10 cellular contexts compared by ENCODE assay signal in genomic region chr10:22805304-22805703, GRCh38.
DNase-seq lines count a peak whose midpoint lies in the region; ATAC-seq, FAIRE-seq and TF ChIP-seq lines count a peak whose summit lies in the region.
"Had no signal": no experiment of that assay in that cellular context is flagged by ENCODE, and none has a peak within 500 bp of the region (broad histone marks: within the 10 kb centered on the region; RNA-seq: fewer than 3 reads in every experiment).

No MANE protein-coding gene starts in this region.

- no peak for TF ChIP-seq CTCF in A549 (IDR thresholded peaks at IDR 0.05)

- POLR2A ChIA-PET in A549 (lab: Yijun Ruan, JAX) = no interaction called here

- no peaks in the 10 kb centered on the region for H3K27me3 ChIP-seq in right cardiac atrium (ENCODE audit: control insufficient read depth, insufficient read depth)

- 0 out of 5 replicates have a peak, but pooled peaks of 1 of the 2 experiments have one; percentile 16 for TF ChIP-seq RAD21 in A549 (conservative IDR thresholded peaks at IDR 0.05 in 1 of 2, IDR thresholded peaks at IDR 0.05 in 1 of 2)

- no peak for TF ChIP-seq EP300 in A549 (IDR thresholded peaks at IDR 0.05)

- peak; percentile 31 to 50; a peak in 1 of 6 replicates for ATAC-seq in A549
- ATAC-seq in right cardiac atrium = peak in 1 of 2 donors; percentile 59
- ATAC-seq in HG03025 (IDR thresholded peaks at IDR 0.05; ENCODE audit: low FRiP score, unreplicated experiment) = no peak
- ATAC-seq in HG02763 (IDR thresholded peaks at IDR 0.05; ENCODE audit: unreplicated experiment) = no peak

- TF ChIP-seq POLR2A in A549 (IDR thresholded peaks at IDR 0.05; ENCODE audit: low read length) = no peak

- DNase-seq in A549 (ENCODE audit: low read depth in 1 of 2, low spot score in 1 of 2) = no peak
- peak; percentile 85 for DNase-seq in LHCN-M2 (ENCODE audit: low read depth)
- DNase-seq in SHP77 (lab: John Stamatoyannopoulos, UW) = peak; percentile 88 to 95
- DNase-seq in right cardiac atrium = peak; percentile 24 to 73 (median 68)
- no peak for DNase-seq in effector CD4-positive, alpha-beta T cell
- DNase-seq in stimulated activated CD4-positive, alpha-beta T cell treated with anti-CD3 and anti-CD28 coated beads, Interleukin-4, amount 100 ng/mL, for 4 hours = no peak
- DNase-seq: naive B cell had no signal

- no peak for FAIRE-seq in A549 (lab: Jason Lieb, UNC)

- CTCF ChIA-PET in A549 (lab: Yijun Ruan, JAX) = interaction anchor here (0.5 to 1.4 kb wide), 2 partner anchors 49 to 124 kb away, joined by 3 read pairs; no protein-coding TSS in a partner anchor

- H3K4me2 ChIP-seq in A549 = peak overlapping the region; percentile 43

- H3K4me3 ChIP-seq in A549 = no peak overlapping the region
- H3K4me3 ChIP-seq in right cardiac atrium (ENCODE audit: low read length) = no peak overlapping the region
- H3K4me3 ChIP-seq: SK-N-MC had no signal

- H3K4me1 ChIP-seq in A549 (peaks cover 7% of the 10 kb centered on the region; the same call in 1 of the 3 replicates), right cardiac atrium (ENCODE audit: control insufficient read depth, insufficient read depth, low read length) (no peaks in the 10 kb centered on the region)

- intact Hi-C loops in right cardiac atrium (cut with DNase I) = no loop called here

- H3K27ac ChIP-seq in A549 (no peak overlapping the region), right cardiac atrium (ENCODE audit: low read length) (no peak overlapping the region)
- H3K27ac ChIP-seq: SK-N-MC had no signal

- 32% methylated on average over 4 of the region's 4 CpGs for WGBS in A549 (ENCODE audit: missing lambda C conversion rate)
- WGBS in right cardiac atrium = 31% methylated on average over 4 of the region's 4 CpGs

- H3K9me3 ChIP-seq in A549 (no peaks in the 10 kb centered on the region), right cardiac atrium (ENCODE audit: control insufficient read depth, low read length) (no peaks in the 10 kb centered on the region)

TF ChIP-seq in A549, 52 proteins besides CTCF, POLR2A, EP300 and RAD21:
- no peak for TF ChIP-seq ESRRA (IDR thresholded peaks at IDR 0.05; ENCODE audit: borderline replicate concordance, low read length)
- TF ChIP-seq, protein P1, sequence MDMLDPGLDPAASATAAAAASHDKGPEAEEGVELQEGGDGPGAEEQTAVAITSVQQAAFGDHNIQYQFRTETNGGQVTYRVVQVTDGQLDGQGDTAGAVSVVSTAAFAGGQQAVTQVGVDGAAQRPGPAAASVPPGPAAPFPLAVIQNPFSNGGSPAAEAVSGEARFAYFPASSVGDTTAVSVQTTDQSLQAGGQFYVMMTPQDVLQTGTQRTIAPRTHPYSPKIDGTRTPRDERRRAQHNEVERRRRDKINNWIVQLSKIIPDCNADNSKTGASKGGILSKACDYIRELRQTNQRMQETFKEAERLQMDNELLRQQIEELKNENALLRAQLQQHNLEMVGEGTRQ (IDR thresholded peaks at IDR 0.05) = 0 out of 2 replicates have a peak, but pooled peaks have one; percentile 17
- peak; percentile 20; the same call in 1 of the 3 replicates for TF ChIP-seq SMC3 (IDR thresholded peaks at IDR 0.05)
TF ChIP-seq in A549: peak in this region for 2.

Comparison
In these comparisons a context has a peak if more than half of its experiments do, and no peak if none do; other contexts are left out.
1. ATAC-seq: peak in A549 (2 of 2); none in HG03025 (single experiment) and HG02763 (single experiment).
2. DNase-seq: peak in LHCN-M2 (single experiment), SHP77 (2 of 2) and right cardiac atrium (3 of 3); none in A549 (0 of 2), effector CD4-positive, alpha-beta T cell (single experiment) and stimulated activated CD4-positive, alpha-beta T cell treated with anti-CD3 and anti-CD28 coated beads, Interleukin-4, amount 100 ng/mL, for 4 hours (0 of 2).